Comparison of ENCODE assay signal across 8 cellular contexts in genomic region chr15:42920281-42921048, GRCh38. TPM values are rescaled to one million over a fixed set of nuclear protein-coding genes. Genes with fewer than 3 reads are reported as not detected.
DNase-seq lines count a peak whose midpoint lies in the region; ATAC-seq and TF ChIP-seq lines count a peak whose summit lies in the region.

TTBK2 (minus strand) TSS chr15:42920778; CDS start chr15:42878617, 42,161 bp downstream.

- intact Hi-C loops in esophagus squamous epithelium (cut with DNase I), result loop anchor here (10.0 kb wide), 1 partner anchor 186 kb away; the partner anchor contains the start of gene CDAN1

- H4K20me1 ChIP-seq in KMS-11 (ENCODE audit: insufficient read depth), result 0 out of 2 replicates have a peak, but pooled peaks cover 4% of the 10 kb centered on the region

- H3K36me3 ChIP-seq in KMS-11 (ENCODE audit: insufficient read depth), result no peaks in the 10 kb centered on the region
- H3K36me3 ChIP-seq in Peyer's patch, result no peaks in the 10 kb centered on the region
- H3K36me3 ChIP-seq in esophagus squamous epithelium, result no peaks in the 10 kb centered on the region

- peak within 1 kb of the TSS; percentile 35; the same call in 1 of the 2 replicates for H3K9ac ChIP-seq in KMS-11

- H3K27me3 Mint-ChIP-seq in activated T-cell treated with anti-CD3 and anti-CD28 coated beads, Interleukin-2, amount 50 U/mL, for 72 hours (ENCODE audit: low read depth), result no peaks in the 10 kb centered on the region

- H3K79me2 ChIP-seq in KMS-11 (ENCODE audit: insufficient read depth, low read depth), result peaks cover 21% of the 10 kb centered on the region

- H3K27ac Mint-ChIP-seq in activated T-cell treated with anti-CD3 and anti-CD28 coated beads, Interleukin-2, amount 50 U/mL, for 72 hours, result peak within 1 kb of the TSS; percentile 97

- peak; percentile 93 for DNase-seq in DMS53 treated with DMSO at 0.1 percent for 48 hours (lab: John Stamatoyannopoulos, UW; ENCODE audit: unreplicated experiment)
- peak; percentile 95 to 99 (median 98) for DNase-seq in Peyer's patch
- peak; percentile 97 for DNase-seq in activated T-cell treated with anti-CD3 and anti-CD28 coated beads, Interleukin-2, amount 50 U/mL, for 72 hours
- DNase-seq in esophagus squamous epithelium (lab: John Stamatoyannopoulos, UW), result peak; percentile 85
- peak; percentile 99 for DNase-seq in myocyte (ENCODE audit: low read depth)
- DNase-seq in stimulated activated CD8-positive, alpha-beta memory T cell treated with anti-CD3 and anti-CD28 coated beads, Interleukin-7, amount 100 ng/mL, for 48 hours (ENCODE audit: extremely low read depth in 1 of 2, low read depth in 1 of 2), result peak; percentile 91 to 95

- peak within 1 kb of the TSS; percentile 97 for H2AFZ ChIP-seq in KMS-11 (ENCODE audit: low read depth)

- no peaks in the 10 kb centered on the region for H3K27me3 ChIP-seq in KMS-11 (ENCODE audit: insufficient read depth, low read depth)
- H3K27me3 ChIP-seq in Peyer's patch, result no peaks in the 10 kb centered on the region
- H3K27me3 ChIP-seq in esophagus squamous epithelium, result no peaks in the 10 kb centered on the region

- H3K4me3 ChIP-seq in KMS-11 (IDR thresholded peaks at IDR 0.05; ENCODE audit: insufficient read depth, low read depth, low read length), result peak within 1 kb of the TSS; percentile 59
- peak within 1 kb of the TSS; percentile 69 to 98 (median 96) for H3K4me3 ChIP-seq in Peyer's patch
- H3K4me3 ChIP-seq in esophagus squamous epithelium, result peak within 1 kb of the TSS; percentile 85 to 98 (median 89)

- H3K4me1 Mint-ChIP-seq in activated T-cell treated with anti-CD3 and anti-CD28 coated beads, Interleukin-2, amount 50 U/mL, for 72 hours (ENCODE audit: low read depth), result peaks cover 37% of the 10 kb centered on the region

- no CpG with 5 or more reads among the region's 75 CpGs for WGBS in esophagus squamous epithelium, 2 donors

- H3K9me3 ChIP-seq in Peyer's patch (no peaks in the 10 kb centered on the region), esophagus squamous epithelium (no peaks in the 10 kb centered on the region)

- H3K9me3 Mint-ChIP-seq in activated T-cell treated with anti-CD3 and anti-CD28 coated beads, Interleukin-2, amount 50 U/mL, for 72 hours, result no peaks in the 10 kb centered on the region

- peak; percentile 43 to 65 for TF ChIP-seq POLR2A in Peyer's patch (IDR thresholded peaks at IDR 0.05)
- peak in 3 of 4 donors; percentile 28 to 84 (median 81) for TF ChIP-seq POLR2A in esophagus squamous epithelium (IDR thresholded peaks at IDR 0.05)

- ATAC-seq in GM21737 (IDR thresholded peaks at IDR 0.05; ENCODE audit: unreplicated experiment), result peak; percentile 94
- peak; percentile 95 for ATAC-seq in activated T-cell treated with anti-CD3 and anti-CD28 coated beads, Interleukin-2, amount 50 U/mL, for 72 hours (replicated peaks in 1 of 2)

- peaks cover 40% of the 10 kb centered on the region for H3K4me1 ChIP-seq in KMS-11 (ENCODE audit: low read depth, poor library complexity, severe bottlenecking)
- peaks cover 0 to 10% (median 0%) of the 10 kb centered on the region in 4 donors for H3K4me1 ChIP-seq in Peyer's patch
- peaks cover 7 to 35% (median 10%) of the 10 kb centered on the region in 3 donors for H3K4me1 ChIP-seq in esophagus squamous epithelium

- H3K4me3 Mint-ChIP-seq in activated T-cell treated with anti-CD3 and anti-CD28 coated beads, Interleukin-2, amount 50 U/mL, for 72 hours, result peak within 1 kb of the TSS; percentile 89 to 98

- peaks cover 0 to 2% of the 10 kb centered on the region in 2 donors for H3K36me3 Mint-ChIP-seq in activated T-cell treated with anti-CD3 and anti-CD28 coated beads, Interleukin-2, amount 50 U/mL, for 72 hours (ENCODE audit: insufficient read depth in 2 of 2)

- TF ChIP-seq CTCF in KMS-11 (conservative IDR thresholded peaks at IDR 0.05; ENCODE audit: low read depth, low read length) (no peak), Peyer's patch (IDR thresholded peaks at IDR 0.05) (peak in 2 of 6 experiments; percentile 24 to 38), esophagus squamous epithelium (IDR thresholded peaks at IDR 0.05) (peak in 2 of 6 experiments; percentile 28 to 48)

- peak within 1 kb of the TSS; percentile 71 for H3K4me2 ChIP-seq in KMS-11

- H3K27ac ChIP-seq in KMS-11 (no peak within 1 kb of the TSS; the same call in 1 of the 2 replicates), Peyer's patch (peak within 1 kb of the TSS; percentile 73 to 93 (median 87)), esophagus squamous epithelium (peak within 1 kb of the TSS; percentile 86 to 91 (median 88))

RNA-seq across cellular contexts. Expression of gene TTBK2, which starts in this region (rescaled TPM):
- total RNA-seq in Peyer's patch (10 to 100 TPM in 3 of 4 donors, 1 to 10 TPM in 1; 4.7 to 21.5 (median 13.3) TPM), esophagus squamous epithelium (10 to 100 TPM in 1 of 4 donors, 1 to 10 TPM in 3; 5.8 to 11.8 (median 6.8) TPM), myocyte (10.4 and 14.6 TPM in 2 replicates)
- total RNA-seq in activated T-cell treated with anti-CD3 and anti-CD28 coated beads, Interleukin-2, amount 50 U/mL, for 72 hours, result 10 to 100 TPM; 23.4 to 23.7 TPM
- 4.8 TPM for polyA plus RNA-seq in myocyte (2012)
